In genomic region chr21:29002442-29003144, GRCh38 we compare ENCODE assay signal across 1 cellular context.
A peak's percentile ranks its signal among the peaks of the same experiment; 100 is the strongest.
TF ChIP-seq lines count a peak whose summit lies in the region.

No MANE protein-coding gene starts in this region.

TF ChIP-seq in HepG2, 621 proteins besides CTCF, POLR2A, EP300 and RAD21 (continued from another document and continues in another):
- TF ChIP-seq HIC2 (CRISPR knock-in tag; IDR thresholded peaks at IDR 0.05; ENCODE audit: low read depth) (no peak), MAF1 (CRISPR knock-in tag; IDR thresholded peaks at IDR 0.05; ENCODE audit: borderline replicate concordance) (0 out of 2 replicates have a peak, but pooled peaks have one; percentile 64), KLF13 (CRISPR knock-in tag; IDR thresholded peaks at IDR 0.05) (no peak), U2AF2 (IDR thresholded peaks at IDR 0.05; ENCODE audit: low read depth, low read length) (no peak), ZSCAN5A (CRISPR knock-in tag; IDR thresholded peaks at IDR 0.05; ENCODE audit: borderline replicate concordance) (peak; percentile 78; the same call in 1 of the 2 replicates), CHCHD3 (CRISPR knock-in tag; IDR thresholded peaks at IDR 0.05) (no peak), SNAPC4 (CRISPR knock-in tag; IDR thresholded peaks at IDR 0.05) (no peak), GTF3A (CRISPR knock-in tag; conservative IDR thresholded peaks at IDR 0.05) (no peak), ZBTB33 (CRISPR knock-in tag; IDR thresholded peaks at IDR 0.05) (no peak; the same call in 1 of the 2 replicates), RXRB (CRISPR knock-in tag; IDR thresholded peaks at IDR 0.05; ENCODE audit: borderline replicate concordance) (peak; percentile 74), ZNF563 (CRISPR knock-in tag; IDR thresholded peaks at IDR 0.05) (peak; percentile 61; the same call in 1 of the 2 replicates), ZFP36 (IDR thresholded peaks at IDR 0.05; ENCODE audit: borderline replicate concordance, low read depth, low read length, partially characterized antibody) (no peak), ZNF710 (CRISPR knock-in tag; IDR thresholded peaks at IDR 0.05; ENCODE audit: borderline replicate concordance) (no peak), PREB (CRISPR knock-in tag; IDR thresholded peaks at IDR 0.05) (no peak), IKZF4 (CRISPR knock-in tag; IDR thresholded peaks at IDR 0.05; ENCODE audit: borderline replicate concordance, low read depth, not compliant biosample characterization) (peak; percentile 83), ZNF510 (CRISPR knock-in tag; IDR thresholded peaks at IDR 0.05; ENCODE audit: low read depth) (peak; percentile 82; the same call in 1 of the 2 replicates), ZNF619 (CRISPR knock-in tag; IDR thresholded peaks at IDR 0.05) (peak; percentile 75; the same call in 1 of the 2 replicates), TAF1 (CRISPR knock-in tag; IDR thresholded peaks at IDR 0.05) (peak; percentile 98), DMTF1 (CRISPR knock-in tag; IDR thresholded peaks at IDR 0.05) (no peak), ZNF263 (CRISPR knock-in tag; IDR thresholded peaks at IDR 0.05) (peak; percentile 93), BHLHE40 (IDR thresholded peaks at IDR 0.05; ENCODE audit: low read length) (peak; percentile 39; the same call in 1 of the 2 replicates), RNF2 (conservative IDR thresholded peaks at IDR 0.05; ENCODE audit: low read depth) (peak; percentile 91), ZNF180 (CRISPR knock-in tag; IDR thresholded peaks at IDR 0.05; ENCODE audit: borderline replicate concordance, low read depth) (no peak), ZFYVE20 (CRISPR knock-in tag; IDR thresholded peaks at IDR 0.05; ENCODE audit: borderline replicate concordance, low read depth) (no peak), GATAD2A (CRISPR knock-in tag; IDR thresholded peaks at IDR 0.05) (peak; percentile 73), ZNF44 (CRISPR knock-in tag; IDR thresholded peaks at IDR 0.05) (peak; percentile 75; the same call in 1 of the 2 replicates), CEBPG (CRISPR knock-in tag; IDR thresholded peaks at IDR 0.05) (peak; percentile 56), NFE2L2 (IDR thresholded peaks at IDR 0.05; ENCODE audit: low read length) (no peak), GATA4 (IDR thresholded peaks at IDR 0.05; ENCODE audit: borderline replicate concordance, low read depth) (no peak; the same call in 1 of the 2 replicates), ZNF790 (CRISPR knock-in tag; IDR thresholded peaks at IDR 0.05; ENCODE audit: borderline replicate concordance) (no peak; the same call in 1 of the 2 replicates), SNAPC5 (CRISPR knock-in tag; IDR thresholded peaks at IDR 0.05; ENCODE audit: borderline replicate concordance) (no peak), GMEB1 (CRISPR knock-in tag; IDR thresholded peaks at IDR 0.05; ENCODE audit: borderline replicate concordance) (peak; percentile 72), TEAD2 (CRISPR knock-in tag; IDR thresholded peaks at IDR 0.05) (no peak), HNRNPUL1 (IDR thresholded peaks at IDR 0.05; ENCODE audit: low read depth, low read length) (no peak), ZEB1 (IDR thresholded peaks at IDR 0.05; ENCODE audit: insufficient replicate concordance, low read depth) (no peak), PHF21A (CRISPR knock-in tag; IDR thresholded peaks at IDR 0.05) (peak; percentile 73), NFIC (IDR thresholded peaks at IDR 0.05; ENCODE audit: low read length) (no peak), KDM2A (CRISPR knock-in tag; IDR thresholded peaks at IDR 0.05; ENCODE audit: borderline replicate concordance, low read depth) (peak; percentile 97)
